ENCODE assay signal across 1 cellular context in genomic region chr7:29086545-29086944, GRCh38.
TF ChIP-seq lines count a peak whose summit lies in the region.

No MANE protein-coding gene starts in this region.

TF ChIP-seq in HepG2, 621 proteins besides CTCF, POLR2A, EP300 and RAD21 (continued from another document):
- TF ChIP-seq ZNF362 (CRISPR knock-in tag; IDR thresholded peaks at IDR 0.05; ENCODE audit: borderline replicate concordance) (no peak), ZBTB49 (CRISPR knock-in tag; IDR thresholded peaks at IDR 0.05; ENCODE audit: borderline replicate concordance) (no peak), SUZ12 (IDR thresholded peaks at IDR 0.05; ENCODE audit: low read depth, low read length) (no peak), PREB (CRISPR knock-in tag; IDR thresholded peaks at IDR 0.05) (no peak), HOXA3 (CRISPR knock-in tag; IDR thresholded peaks at IDR 0.05) (no peak), KMT2A (CRISPR knock-in tag; IDR thresholded peaks at IDR 0.05) (no peak)
